10 cellular contexts compared by ENCODE assay signal in genomic region chr9:16352232-16352631, GRCh38.
DNase-seq lines count a peak whose midpoint lies in the region; ATAC-seq and TF ChIP-seq lines count a peak whose summit lies in the region.
"Had no signal": no experiment of that assay in that cellular context is flagged by ENCODE, and none has a peak within 500 bp of the region (broad histone marks: within the 10 kb centered on the region; RNA-seq: fewer than 3 reads in every experiment).

No MANE protein-coding gene starts in this region.

- H3K4ac ChIP-seq in IMR-90 (ENCODE audit: low read depth, low read length) (no peak overlapping the region), trophoblast cell (ENCODE audit: low read depth, low read length) (no peak overlapping the region)

- WGBS in IMR-90 (ENCODE audit: extremely low coverage in 2 of 2, insufficient read length in 1 of 2), 2 experiments = no CpG with 5 or more reads among the region's 1 CpG
- WGBS in trophoblast cell (ENCODE audit: extremely low coverage, insufficient coverage, insufficient read length) = no CpG with 5 or more reads among the region's 1 CpG

- H3F3A ChIP-seq in PC-9 (ENCODE audit: insufficient read depth, low read depth) = no peaks in the 10 kb centered on the region

- peak overlapping the region; percentile 32; the same call in 1 of the 3 replicates for H2BK15ac ChIP-seq in IMR-90 (ENCODE audit: low read depth, low read length)

- TF ChIP-seq POLR2A in IMR-90 (IDR thresholded peaks at IDR 0.05; ENCODE audit: low read depth, low read length) = no peak

- intact Hi-C loops in IMR-90 (cut with micrococcal nuclease) = loop anchor here (10.0 kb wide), 1 partner anchor 513 kb away; no protein-coding TSS in a partner anchor
- intact Hi-C loops in PC-9 (cut with micrococcal nuclease; ENCODE audit: unreplicated experiment) = no loop called here

- no peak for TF ChIP-seq RAD21 in IMR-90 (IDR thresholded peaks at IDR 0.05; ENCODE audit: low read length)

- in situ Hi-C loops in IMR-90 (cut with MboI; ENCODE audit: low sequenced_read_pairs) = no loop called here

- no peak overlapping the region for H3K4me3 ChIP-seq in IMR-90 (ENCODE audit: insufficient read depth, low read depth, low read length)
- H3K4me3 ChIP-seq in fibroblast of lung (replicated peaks in 1 of 4; ENCODE audit: control extremely low read depth in 1 of 4, insufficient read depth in 1 of 4, low read depth in 3 of 4, low read length in 4 of 4) = no peak overlapping the region
- H3K4me3 ChIP-seq in trophoblast cell (ENCODE audit: low read depth, low read length) = no peak overlapping the region
- H3K4me3 ChIP-seq in PC-9 = no peak overlapping the region
- H3K4me3 ChIP-seq: BLaER1 had no signal

- no peak overlapping the region for H3K9ac ChIP-seq in IMR-90 (ENCODE audit: low read depth, low read length)
- H3K9ac ChIP-seq in fibroblast of lung (ENCODE audit: insufficient read depth, low read length) = no peak overlapping the region
- no peak overlapping the region for H3K9ac ChIP-seq in trophoblast cell (ENCODE audit: low read length)
- H3K9ac ChIP-seq: BLaER1 had no signal

- H2BK120ac ChIP-seq in IMR-90 (ENCODE audit: low read depth, low read length) (peak overlapping the region; percentile 59; the same call in 1 of the 2 replicates), trophoblast cell (ENCODE audit: insufficient read depth, low read length, poor library complexity) (no peak overlapping the region)

- 0 out of 2 replicates have a peak, but pooled peaks cover 3% of the 10 kb centered on the region for H3K9me1 ChIP-seq in IMR-90 (ENCODE audit: insufficient read depth, low read length)

- BruUV-seq in IMR-90 (replicated peaks; lab: Mats Ljungman, UMichigan) = no TSS peak
- no TSS peak for BruUV-seq in PC-9 (replicated peaks; lab: Mats Ljungman, UMichigan)

- H3K4me1 ChIP-seq in IMR-90 (ENCODE audit: control insufficient read depth, insufficient read depth, low read length) (peaks cover 14% of the 10 kb centered on the region; the same call in 1 of the 2 replicates), fibroblast of lung (ENCODE audit: control insufficient read depth, extremely low read depth, insufficient read depth, low read length) (peaks cover 8% of the 10 kb centered on the region), trophoblast cell (ENCODE audit: control insufficient read depth in 1 of 2, insufficient read depth in 2 of 2, low read length in 2 of 2) (peaks cover 2% of the 10 kb centered on the region in 2 experiments), PC-9 (replicated peaks; ENCODE audit: insufficient read depth) (peaks cover 13% of the 10 kb centered on the region)

- H2AK5ac ChIP-seq in IMR-90 (ENCODE audit: low read depth, low read length) = no peak overlapping the region
- H2AK5ac ChIP-seq in trophoblast cell (ENCODE audit: low read length) = no peak overlapping the region

- peak overlapping the region; percentile 39; the same call in 1 of the 2 replicates for H4K5ac ChIP-seq in IMR-90 (ENCODE audit: low read depth, low read length)

- H3K79me2 ChIP-seq in fibroblast of lung (ENCODE audit: control insufficient read depth, insufficient read depth, low read length) (no peaks in the 10 kb centered on the region), trophoblast cell (ENCODE audit: control insufficient read depth, insufficient read depth, low read length, poor library complexity) (no peaks in the 10 kb centered on the region), PC-9 (ENCODE audit: low read depth) (no peaks in the 10 kb centered on the region)

- H3K14ac ChIP-seq in IMR-90 (replicated peaks; ENCODE audit: low read depth, low read length) (0 out of 2 replicates have a peak overlapping the region, but pooled peaks have one; percentile 19), trophoblast cell (ENCODE audit: low read length) (no peak overlapping the region)

- H2BK12ac ChIP-seq in trophoblast cell (ENCODE audit: low read length) = peak overlapping the region; percentile 76

- no peaks in the 10 kb centered on the region for H3K27me3 ChIP-seq in IMR-90 (ENCODE audit: control insufficient read depth, insufficient read depth, low read length)
- H3K27me3 ChIP-seq in fibroblast of lung (ENCODE audit: control insufficient read depth, insufficient read depth, low read length) = no peaks in the 10 kb centered on the region
- H3K27me3 ChIP-seq in trophoblast cell (ENCODE audit: insufficient read depth, low read length) = no peaks in the 10 kb centered on the region
- no peaks in the 10 kb centered on the region for H3K27me3 ChIP-seq in PC-9 (ENCODE audit: insufficient read depth, low read depth)
- H3K27me3 ChIP-seq: BLaER1 had no signal

- H3K18ac ChIP-seq in IMR-90 (ENCODE audit: low read depth, low read length) (peak overlapping the region; percentile 74), trophoblast cell (ENCODE audit: low read length) (no peak overlapping the region)

- no peak overlapping the region for H3K56ac ChIP-seq in IMR-90 (ENCODE audit: extremely low read depth, insufficient read depth, low read length)

- CTCF ChIA-PET in IMR-90 (lab: Yijun Ruan, JAX) = interaction anchor here (0.6 to 1.2 kb wide), 2 partner anchors 11 to 45 kb away, joined by 4 to 7 read pairs; no protein-coding TSS in a partner anchor
- CTCF ChIA-PET in PC-9 (lab: Charles Lee) = no interaction called here

- H2BK5ac ChIP-seq in IMR-90 (ENCODE audit: low read depth, low read length, poor library complexity, severe bottlenecking) (no peak overlapping the region), trophoblast cell (ENCODE audit: low read depth, low read length, poor library complexity) (no peak overlapping the region)

- H3K9me2 ChIP-seq in PC-9 (ENCODE audit: insufficient read depth) = no peaks in the 10 kb centered on the region

- H3K23ac ChIP-seq in IMR-90 (ENCODE audit: low read depth, low read length) (no peak overlapping the region), trophoblast cell (ENCODE audit: low read length) (no peak overlapping the region)

- H2AFZ ChIP-seq in IMR-90 (replicated peaks; ENCODE audit: low read length, poor library complexity) (peak overlapping the region; percentile 80), fibroblast of lung (ENCODE audit: low read length) (no peak overlapping the region), trophoblast cell (ENCODE audit: insufficient read depth, low read length, poor library complexity) (no peak overlapping the region), PC-9 (no peak overlapping the region)

- dilution Hi-C loops in IMR-90 (cut with HindIII; ENCODE audit: low sequenced_read_pairs, unreplicated experiment) = no loop called here

- POLR2A ChIA-PET in IMR-90 (lab: Charles Lee; ENCODE audit: unreplicated experiment) (no interaction called here), PC-9 (lab: Charles Lee; ENCODE audit: unreplicated experiment) (no interaction called here)

- no peaks in the 10 kb centered on the region for H3K79me1 ChIP-seq in IMR-90 (ENCODE audit: low read depth in 1 of 2, low read length in 2 of 2)
- H3K79me1 ChIP-seq in trophoblast cell (ENCODE audit: low read length) = peaks cover 9% of the 10 kb centered on the region

- ATAC-seq in IMR-90 (ENCODE audit: low read depth) = peak; percentile 55

- H4K12ac ChIP-seq in trophoblast cell (ENCODE audit: low read depth, low read length) = no peak overlapping the region

- H3K36me3 ChIP-seq in IMR-90 (ENCODE audit: control insufficient read depth, insufficient read depth, low read length) (no peaks in the 10 kb centered on the region), fibroblast of lung (ENCODE audit: control insufficient read depth, insufficient read depth, low read length) (no peaks in the 10 kb centered on the region), trophoblast cell (ENCODE audit: control insufficient read depth in 1 of 2, insufficient read depth in 2 of 2, low read length in 2 of 2) (no peaks in the 10 kb centered on the region), PC-9 (ENCODE audit: low read depth) (no peaks in the 10 kb centered on the region)
- H3K36me3 ChIP-seq: BLaER1 had no signal

- no peak overlapping the region for H2AK9ac ChIP-seq in IMR-90 (replicated peaks; ENCODE audit: low read depth, low read length, poor library complexity)

- H4K8ac ChIP-seq in IMR-90 (ENCODE audit: low read depth in 2 of 2, low read length in 2 of 2) (peak overlapping the region in 1 of 2 experiments; percentile 69; a peak in 1 of 4 replicates), trophoblast cell (ENCODE audit: low read depth, low read length) (no peak overlapping the region)

- H2BK20ac ChIP-seq in IMR-90 (ENCODE audit: low read depth, low read length) = no peak overlapping the region; the same call in 1 of the 2 replicates

- no peak for DNase-seq in IMR-90
- DNase-seq in fibroblast of lung (ENCODE audit: low read depth in 2 of 2) = peak in 1 of 2 donors; percentile 45
- peak in 1 of 2 donors; percentile 31 for DNase-seq in trophoblast cell
- no peak for DNase-seq in PC-9
- DNase-seq in CD1c-positive myeloid dendritic cell (ENCODE audit: extremely low spot score) = no peak
- no peak for DNase-seq in NCI-H1930 (lab: John Stamatoyannopoulos, UW)
- DNase-seq: AML-193; CD4-positive, CD25-positive, alpha-beta regulatory T cell; H7 had no signal

- no peak overlapping the region for H3K4me2 ChIP-seq in IMR-90 (ENCODE audit: low read depth, low read length)
- H3K4me2 ChIP-seq in fibroblast of lung (ENCODE audit: extremely low read depth, insufficient read depth, low read length) = no peak overlapping the region
- H3K4me2 ChIP-seq in trophoblast cell (ENCODE audit: low read length) = no peak overlapping the region
- H3K4me2 ChIP-seq in PC-9 = no peak overlapping the region
- H3K4me2 ChIP-seq: BLaER1 had no signal

- no peaks in the 10 kb centered on the region for H3K9me3 ChIP-seq in IMR-90 (ENCODE audit: control insufficient read depth, insufficient read depth, low read length)
- no peaks in the 10 kb centered on the region for H3K9me3 ChIP-seq in fibroblast of lung (ENCODE audit: control insufficient read depth, insufficient read depth, low read depth, low read length)
- H3K9me3 ChIP-seq in trophoblast cell (ENCODE audit: insufficient read depth, low read depth, low read length) = no peaks in the 10 kb centered on the region
- H3K9me3 ChIP-seq in PC-9 (ENCODE audit: insufficient read depth, low read depth) = no peaks in the 10 kb centered on the region

- H3K27ac ChIP-seq in IMR-90 (ENCODE audit: insufficient read depth, low read length) = peak overlapping the region; percentile 51; the same call in 1 of the 2 replicates
- peak overlapping the region; percentile 55 for H3K27ac ChIP-seq in fibroblast of lung (ENCODE audit: insufficient read depth, low read length)
- H3K27ac ChIP-seq in trophoblast cell (ENCODE audit: low read depth, low read length) = no peak overlapping the region
- H3K27ac ChIP-seq in PC-9 = no peak overlapping the region
- H3K27ac ChIP-seq: BLaER1 had no signal

- H4K20me1 ChIP-seq in IMR-90 (ENCODE audit: insufficient read depth, low read length) (no peaks in the 10 kb centered on the region), fibroblast of lung (ENCODE audit: control insufficient read depth, extremely low read depth, insufficient read depth, low read length) (no peaks in the 10 kb centered on the region), PC-9 (ENCODE audit: insufficient read depth) (no peaks in the 10 kb centered on the region)
- H4K20me1 ChIP-seq: BLaER1 had no signal

- TF ChIP-seq CTCF in IMR-90 (conservative IDR thresholded peaks at IDR 0.05; ENCODE audit: low read depth, low read length) = no peak
- no peak for TF ChIP-seq CTCF in fibroblast of lung (conservative IDR thresholded peaks at IDR 0.05 in 1 of 2, IDR thresholded peaks at IDR 0.05 in 1 of 2; ENCODE audit: low read depth in 1 of 2, low read length in 2 of 2)
- no peak for TF ChIP-seq CTCF in PC-9 (conservative IDR thresholded peaks at IDR 0.05)

- peak overlapping the region; percentile 16; the same call in 1 of the 2 replicates for H4K91ac ChIP-seq in IMR-90 (ENCODE audit: insufficient read depth, low read depth, low read length)
- no peak overlapping the region for H4K91ac ChIP-seq in trophoblast cell (ENCODE audit: low read depth, low read length)

Comparison
In these comparisons a context has a peak if more than half of its experiments do, and no peak if none do; other contexts are left out.
1. H3K27ac ChIP-seq: peak in IMR-90 (single experiment) and fibroblast of lung (single experiment); none in trophoblast cell (single experiment) and PC-9 (single experiment).